ENCODE assay signal across 17 cellular contexts in genomic region chr15:48680841-48681240, GRCh38. TPM values are rescaled to one million over a fixed set of nuclear protein-coding genes. Genes with fewer than 3 reads are reported as not detected.
DNase-seq lines count a peak whose midpoint lies in the region; ATAC-seq, FAIRE-seq and TF ChIP-seq lines count a peak whose summit lies in the region.
"Had no signal": no experiment of that assay in that cellular context is flagged by ENCODE, and none has a peak within 500 bp of the region (broad histone marks: within the 10 kb centered on the region; RNA-seq: fewer than 3 reads in every experiment).

No MANE protein-coding gene starts in this region.

- DNase-seq in ELR (ENCODE audit: low read depth): peak; percentile 98
- DNase-seq in RCC 7860 (ENCODE audit: low spot score): peak; percentile 53
- DNase-seq in dedifferentiated amniotic fluid mesenchymal stem cell (ENCODE audit: extremely low spot score): peak; percentile 83
- peak; percentile 93 for DNase-seq in non-pigmented ciliary epithelial cell (ENCODE audit: low read depth)
- no peak for DNase-seq in natural killer cell
- no peak for DNase-seq in stimulated activated naive CD4-positive, alpha-beta T cell (lab: John Stamatoyannopoulos, UW)
- DNase-seq in mesothelial cell of epicardium (ENCODE audit: low spot score in 2 of 2, unreplicated experiment in 2 of 2): no peak
- DNase-seq in NCI-H1694 (lab: John Stamatoyannopoulos, UW): no peak
- DNase-seq: activated CD4-positive, alpha-beta T cell treated with anti-CD3 and anti-CD28 coated beads, Interleukin-2, amount 10 ng/mL, durations not matched to agents 24 days and 14 days; activated T-cell treated with anti-CD3 and anti-CD28 coated beads, Interleukin-2, amount 50 U/mL, for 24 hours; gastrocnemius medialis; midbrain; NCI-H2029 treated with DMSO at 0.1 percent for 48 hours; NCI-H774; Right ventricle myocardium superior; spleen had no signal

- H3K4me1 Mint-ChIP-seq in natural killer cell (no peaks in the 10 kb centered on the region), mesothelial cell of epicardium (peaks cover 15% of the 10 kb centered on the region)
- H3K4me1 Mint-ChIP-seq: activated CD4-positive, alpha-beta T cell treated with anti-CD3 and anti-CD28 coated beads, Interleukin-2, amount 10 ng/mL, durations not matched to agents 24 days and 14 days had no signal

- no peak for TF ChIP-seq CTCF in natural killer cell (IDR thresholded peaks at IDR 0.05)
- no peak for TF ChIP-seq CTCF in mesothelial cell of epicardium (IDR thresholded peaks at IDR 0.05; ENCODE audit: unreplicated experiment)

- H3K36me3 Mint-ChIP-seq in natural killer cell (no peaks in the 10 kb centered on the region), mesothelial cell of epicardium (peaks cover 2% of the 10 kb centered on the region)

- ATAC-seq in natural killer cell: no peak
- ATAC-seq: gastrocnemius medialis had no signal

- intact Hi-C loops in natural killer cell (cut with micrococcal nuclease): no loop called here

- H3K9me3 Mint-ChIP-seq in natural killer cell (peaks cover 0 to 2% of the 10 kb centered on the region in 2 donors), mesothelial cell of epicardium (peaks cover 13% of the 10 kb centered on the region)
- H3K9me3 Mint-ChIP-seq: activated CD4-positive, alpha-beta T cell treated with anti-CD3 and anti-CD28 coated beads, Interleukin-2, amount 10 ng/mL, durations not matched to agents 24 days and 14 days; activated T-cell treated with anti-CD3 and anti-CD28 coated beads, Interleukin-2, amount 50 U/mL, for 24 hours had no signal

- H3K4me3 Mint-ChIP-seq in natural killer cell (no peak overlapping the region), mesothelial cell of epicardium (no peak overlapping the region)
- H3K4me3 Mint-ChIP-seq: activated CD4-positive, alpha-beta T cell treated with anti-CD3 and anti-CD28 coated beads, Interleukin-2, amount 10 ng/mL, durations not matched to agents 24 days and 14 days; activated T-cell treated with anti-CD3 and anti-CD28 coated beads, Interleukin-2, amount 50 U/mL, for 24 hours; dendritic cell treated with granulocyte-macrophage colony-stimulating factor and Interleukin-4, amounts not matched to agents 40 ng/mL and 50 ng/mL, for 4 days had no signal

- H3K27me3 Mint-ChIP-seq in natural killer cell (ENCODE audit: low read depth in 2 of 2) (no peaks in the 10 kb centered on the region), mesothelial cell of epicardium (ENCODE audit: low read depth) (no peaks in the 10 kb centered on the region)
- H3K27me3 Mint-ChIP-seq: activated CD4-positive, alpha-beta T cell treated with anti-CD3 and anti-CD28 coated beads, Interleukin-2, amount 10 ng/mL, durations not matched to agents 24 days and 14 days; dendritic cell treated with granulocyte-macrophage colony-stimulating factor and Interleukin-4, amounts not matched to agents 40 ng/mL and 50 ng/mL, for 4 days had no signal

- no peak for FAIRE-seq in RCC 7860 (lab: Jason Lieb, UNC)

- H3K27ac Mint-ChIP-seq in natural killer cell: no peak overlapping the region
- H3K27ac Mint-ChIP-seq in mesothelial cell of epicardium: no peak overlapping the region
- H3K27ac Mint-ChIP-seq: activated CD4-positive, alpha-beta T cell treated with anti-CD3 and anti-CD28 coated beads, Interleukin-2, amount 10 ng/mL, durations not matched to agents 24 days and 14 days; activated T-cell treated with anti-CD3 and anti-CD28 coated beads, Interleukin-2, amount 50 U/mL, for 24 hours; dendritic cell treated with granulocyte-macrophage colony-stimulating factor and Interleukin-4, amounts not matched to agents 40 ng/mL and 50 ng/mL, for 4 days had no signal

RNA-seq across cellular contexts. Expression of gene FBN1, which starts 35.3 kb away (rescaled TPM):
- total RNA-seq in natural killer cell (under 1 TPM; 0.33 to 0.54 (median 0.33) TPM), mesothelial cell of epicardium (60.3 to 67.9 TPM (median 62.6 TPM) in 3 replicates)

Comparison
In these comparisons a context has a peak if more than half of its experiments do, and no peak if none do; other contexts are left out.
1. DNase-seq: peak in ELR (single experiment), RCC 7860 (single experiment), dedifferentiated amniotic fluid mesenchymal stem cell (single experiment) and non-pigmented ciliary epithelial cell (single experiment); none in natural killer cell (single experiment), stimulated activated naive CD4-positive, alpha-beta T cell (0 of 6), mesothelial cell of epicardium (0 of 2) and NCI-H1694 (single experiment).
2. RNA of gene FBN1, which starts 35.3 kb away (total RNA-seq): 60.3 to 67.9 TPM in mesothelial cell of epicardium; 0.33 to 0.54 TPM in natural killer cell; every median in the first group is over 10 times any median in the second.